Comparison of ENCODE assay signal across 15 cellular contexts in genomic region chr16:11679941-11680911, GRCh38. TPM values are rescaled to one million over a fixed set of nuclear protein-coding genes. Genes with fewer than 3 reads are reported as not detected.
DNase-seq lines count a peak whose midpoint lies in the region; TF ChIP-seq lines count a peak whose summit lies in the region.
"Had no signal": no experiment of that assay in that cellular context is flagged by ENCODE, and none has a peak within 500 bp of the region (broad histone marks: within the 10 kb centered on the region; RNA-seq: fewer than 3 reads in every experiment).

No MANE protein-coding gene starts in this region.

- CTCF ChIA-PET in activated naive CD4-positive, alpha-beta T cell treated with anti-CD3 and anti-CD28 coated beads, Interleukin-2, amount 10 ng/mL, durations not matched to agents 7 days and 5 days (lab: Charles Lee) = interaction anchor here (1.2 to 1.5 kb wide), 3 partner anchors 148 to 308 kb away, joined by 3 to 4 read pairs (median 4); no protein-coding TSS in a partner anchor
- CTCF ChIA-PET in activated CD4-positive, alpha-beta memory T cell treated with anti-CD3 and anti-CD28 coated beads, Interleukin-2, amount 10 ng/mL, durations not matched to agents 7 days and 5 days (lab: Charles Lee) = interaction anchor here (1.4 to 1.5 kb wide), 3 partner anchors 20 to 284 kb away, joined by 3 to 4 read pairs (median 3); no protein-coding TSS in a partner anchor

- H3K4me3 Mint-ChIP-seq in activated naive CD4-positive, alpha-beta T cell treated with anti-CD3 and anti-CD28 coated beads, Interleukin-2, amount 10 ng/mL, durations not matched to agents 7 days and 5 days = no peak overlapping the region
- H3K4me3 Mint-ChIP-seq in activated CD4-positive, alpha-beta memory T cell treated with anti-CD3 and anti-CD28 coated beads, Interleukin-2, amount 10 ng/mL, durations not matched to agents 7 days and 5 days = no peak overlapping the region

- DNase-seq in activated naive CD4-positive, alpha-beta T cell treated with anti-CD3 and anti-CD28 coated beads, Interleukin-2, amount 10 ng/mL, durations not matched to agents 7 days and 5 days = peak; percentile 3
- DNase-seq in activated naive CD4-positive, alpha-beta T cell (lab: John Stamatoyannopoulos, UW) = no peak
- DNase-seq in activated CD4-positive, alpha-beta memory T cell treated with anti-CD3 and anti-CD28 coated beads, Interleukin-2, amount 10 ng/mL, durations not matched to agents 7 days and 5 days = no peak
- DNase-seq in GM13977 (ENCODE audit: low spot score) (no peak), HPDE6-E6E7 (ENCODE audit: extremely low spot score) (no peak), NCI-H2196 (lab: John Stamatoyannopoulos, UW; ENCODE audit: unreplicated experiment) (no peak)
- DNase-seq: activated CD4-positive, CD25-positive, alpha-beta regulatory T cell treated with anti-CD3 and anti-CD28 coated beads, Interleukin-2, amount 50 U/mL, for 72 hours; effector CD8-positive, alpha-beta T cell; EL; left cardiac atrium; NCI-H1417 treated with DMSO at 0.1 percent for 48 hours; stimulated activated CD4-positive, alpha-beta T cell treated with anti-CD3 and anti-CD28 coated beads, Interleukin-12 subunit alpha, Interleukin-12 subunit beta, amount 100 ng/mL, for 4 hours had no signal

- H3K9me3 Mint-ChIP-seq in activated naive CD4-positive, alpha-beta T cell treated with anti-CD3 and anti-CD28 coated beads, Interleukin-2, amount 10 ng/mL, durations not matched to agents 7 days and 5 days = no peaks in the 10 kb centered on the region
- no peaks in the 10 kb centered on the region for H3K9me3 Mint-ChIP-seq in activated CD4-positive, alpha-beta memory T cell treated with anti-CD3 and anti-CD28 coated beads, Interleukin-2, amount 10 ng/mL, durations not matched to agents 7 days and 5 days

- H3K27me3 ChIP-seq in layer of hippocampus (ENCODE audit: control insufficient read depth, insufficient read depth, low read length) = no peaks in the 10 kb centered on the region
- H3K27me3 ChIP-seq: SJSA1 had no signal

- peaks cover 82% of the 10 kb centered on the region for H3K36me3 Mint-ChIP-seq in activated naive CD4-positive, alpha-beta T cell treated with anti-CD3 and anti-CD28 coated beads, Interleukin-2, amount 10 ng/mL, durations not matched to agents 7 days and 5 days
- peaks cover 77% of the 10 kb centered on the region for H3K36me3 Mint-ChIP-seq in activated CD4-positive, alpha-beta memory T cell treated with anti-CD3 and anti-CD28 coated beads, Interleukin-2, amount 10 ng/mL, durations not matched to agents 7 days and 5 days (ENCODE audit: low read depth)

- no peaks in the 10 kb centered on the region for H3K27me3 Mint-ChIP-seq in activated naive CD4-positive, alpha-beta T cell treated with anti-CD3 and anti-CD28 coated beads, Interleukin-2, amount 10 ng/mL, durations not matched to agents 7 days and 5 days
- no peaks in the 10 kb centered on the region for H3K27me3 Mint-ChIP-seq in activated CD4-positive, alpha-beta memory T cell treated with anti-CD3 and anti-CD28 coated beads, Interleukin-2, amount 10 ng/mL, durations not matched to agents 7 days and 5 days

- no peak for TF ChIP-seq CTCF in GM13977 (IDR thresholded peaks at IDR 0.05; ENCODE audit: extremely low read depth, insufficient read depth, missing control alignments)

- in situ Hi-C loops in GM13977 (cut with MboI; ENCODE audit: low pct_unique_long_range_greater_than_20kb, low sequenced_read_pairs, unreplicated experiment) = no loop called here

- POLR2A ChIA-PET in activated CD4-positive, alpha-beta memory T cell treated with anti-CD3 and anti-CD28 coated beads, Interleukin-2, amount 10 ng/mL, durations not matched to agents 7 days and 5 days (lab: Charles Lee) = interaction anchor here (0.9 to 1.3 kb wide), 3 partner anchors 9 to 119 kb away, joined by 3 read pairs; partner anchors contain the start of gene TXNDC11

- peak overlapping the region; percentile 92 for H3K27ac Mint-ChIP-seq in activated naive CD4-positive, alpha-beta T cell treated with anti-CD3 and anti-CD28 coated beads, Interleukin-2, amount 10 ng/mL, durations not matched to agents 7 days and 5 days
- peak overlapping the region; percentile 10 for H3K27ac Mint-ChIP-seq in activated CD4-positive, alpha-beta memory T cell treated with anti-CD3 and anti-CD28 coated beads, Interleukin-2, amount 10 ng/mL, durations not matched to agents 7 days and 5 days

- H3K27ac ChIP-seq in layer of hippocampus (ENCODE audit: low read depth, low read length) (peak overlapping the region; percentile 0), temporal lobe (ENCODE audit: low read depth, low read length) (peak overlapping the region; percentile 74)
- H3K27ac ChIP-seq: SJSA1 had no signal

- H3K4me1 Mint-ChIP-seq in activated naive CD4-positive, alpha-beta T cell treated with anti-CD3 and anti-CD28 coated beads, Interleukin-2, amount 10 ng/mL, durations not matched to agents 7 days and 5 days = peaks cover 77% of the 10 kb centered on the region
- H3K4me1 Mint-ChIP-seq in activated CD4-positive, alpha-beta memory T cell treated with anti-CD3 and anti-CD28 coated beads, Interleukin-2, amount 10 ng/mL, durations not matched to agents 7 days and 5 days = peaks cover 70% of the 10 kb centered on the region

RNA-seq across cellular contexts. Expression of gene SNN, which starts 12.0 kb away (rescaled TPM):
- 1 to 10 TPM; 6.2 to 7.3 TPM for total RNA-seq in activated CD4-positive, alpha-beta memory T cell treated with anti-CD3 and anti-CD28 coated beads, Interleukin-2, amount 10 ng/mL, durations not matched to agents 7 days and 5 days
- 159 TPM for total RNA-seq in temporal lobe

Comparison
In these comparisons a context has a peak if more than half of its experiments do, and no peak if none do; other contexts are left out.
1. RNA of gene SNN, which starts 12.0 kb away (total RNA-seq): 159 TPM in temporal lobe (single experiment); 6.2 to 7.3 TPM in activated CD4-positive, alpha-beta memory T cell treated with anti-CD3 and anti-CD28 coated beads, Interleukin-2, amount 10 ng/mL, durations not matched to agents 7 days and 5 days; every median in the first group is over 10 times any median in the second.